ENCODE assay signal across 28 cellular contexts in the genomic region with DNA sequence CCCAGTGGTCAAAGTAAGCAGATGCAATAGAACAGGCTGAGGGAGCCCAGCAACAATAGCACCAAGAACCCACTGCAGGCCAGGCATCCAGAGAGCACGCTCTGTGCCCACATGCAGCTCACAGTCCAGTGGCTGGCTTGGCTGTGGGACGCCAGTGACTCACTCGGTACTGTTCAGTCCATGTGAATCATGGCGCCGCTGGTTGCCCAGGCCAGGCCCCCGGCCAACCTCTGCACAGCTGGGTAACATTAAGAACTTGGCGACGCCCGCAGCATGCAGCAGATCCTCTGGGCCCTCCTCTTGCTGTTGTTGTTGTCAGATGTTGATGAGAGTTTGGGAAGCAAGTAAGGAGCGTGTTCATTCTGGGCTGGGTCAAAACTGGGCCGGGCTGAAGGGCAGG.
DNase-seq lines count a peak whose midpoint lies in the region; ATAC-seq and TF ChIP-seq lines count a peak whose summit lies in the region.
"Had no signal": no experiment of that assay in that cellular context is flagged by ENCODE, and none has a peak within 500 bp of the region (broad histone marks: within the 10 kb centered on the region; RNA-seq: fewer than 3 reads in every experiment).

No MANE protein-coding gene starts in this region.

- peak; percentile 42 for DNase-seq in EH (ENCODE audit: low read depth)
- DNase-seq in HFF-Myc (ENCODE audit: extremely low read depth, low read depth) = peak; percentile 11
- peak; percentile 60 for DNase-seq in fibroblast of peridontal ligament (ENCODE audit: extremely low read depth)
- DNase-seq in stromal cell of bone marrow (ENCODE audit: low read depth) = peak; percentile 32
- no peak for DNase-seq in germinal center (ENCODE audit: low spot score)
- DNase-seq: activated CD8-positive, alpha-beta memory T cell treated with anti-CD3 and anti-CD28 coated beads for 24 hours; activated gamma-delta T cell; dermis blood vessel endothelial cell; DMS 273 treated with DMSO at 0.1 percent for 48 hours; heart right ventricle; KG1; kidney glomerular epithelial cell; NCI-H1436 treated with DMSO at 0.1 percent for 48 hours; NCI-H2107; NCI-H446; NCI-H82; posterior cingulate gyrus; sigmoid colon; stimulated activated CD4-positive, alpha-beta T cell treated with anti-CD3 and anti-CD28 coated beads, Interleukin-4, amount 100 ng/mL, for 4 hours; T-helper 2 cell had no signal

- ATAC-seq in GM21528 (IDR thresholded peaks at IDR 0.05; ENCODE audit: low FRiP score, unreplicated experiment) (no peak), GM18858 (IDR thresholded peaks at IDR 0.05; ENCODE audit: unreplicated experiment) (no peak), GM18517 (IDR thresholded peaks at IDR 0.05; ENCODE audit: unreplicated experiment) (no peak)
- ATAC-seq: CD8-positive, alpha-beta T cell; HCT116; SK-N-SH treated with all-trans-retinoic acid at 6 μM for 48 hours had no signal

- TF ChIP-seq CTCF in HFF-Myc (IDR thresholded peaks at IDR 0.05; ENCODE audit: low read depth, low read length, missing control alignments) = no peak

- H3K4me3 ChIP-seq in HFF-Myc (replicated peaks; ENCODE audit: low read depth, low read length) = no peak overlapping the region
- H3K4me3 ChIP-seq: heart right ventricle, neural progenitor cell, sigmoid colon, thoracic aorta had no signal
